Comparison of ENCODE assay signal across 26 cellular contexts in genomic region chr3:53956591-53956990, GRCh38.
"Had no signal": no experiment of that assay in that cellular context is flagged by ENCODE, and none has a peak within 500 bp of the region (broad histone marks: within the 10 kb centered on the region; RNA-seq: fewer than 3 reads in every experiment).

No MANE protein-coding gene starts in this region.

- H3K4me3 ChIP-seq: ovary, psoas muscle, sigmoid colon, vagina had no signal

- H3K9me3 ChIP-seq: ovary, psoas muscle, sigmoid colon, vagina had no signal

- H3K27ac ChIP-seq: ovary, psoas muscle, sigmoid colon, vagina had no signal

- DNase-seq: activated CD4-positive, alpha-beta memory T cell treated with anti-CD3 and anti-CD28 coated beads, Interleukin-2, amount 10 ng/mL, durations not matched to agents 7 days and 5 days; activated CD4-positive, alpha-beta T cell treated with anti-CD3 and anti-CD28 coated beads for 1 hour; activated CD4-positive, alpha-beta T cell treated with anti-CD3 and anti-CD28 coated beads, Interleukin-2, amount 10 ng/mL, durations not matched to agents 7 days and 5 days; activated CD8-positive, alpha-beta memory T cell treated with anti-CD3 and anti-CD28 coated beads, Interleukin-2, amount 50 U/mL, for 48 hours; activated gamma-delta T cell; activated naive CD4-positive, alpha-beta T cell treated with anti-CD3 and anti-CD28 coated beads, Interleukin-2, amount 50 U/mL, for 16 hours; activated naive CD8-positive, alpha-beta T cell treated with anti-CD3 and anti-CD28 coated beads, Interleukin-2, amount 50 U/mL, for 24 hours; activated T-cell treated with anti-CD3 and anti-CD28 coated beads, Interleukin-2, amount 50 U/mL, for 24 hours; amygdala; caudate nucleus; cortex of kidney; effector memory CD8-positive, alpha-beta T cell; foreskin fibroblast; head of caudate nucleus; hippocampal formation; left cardiac atrium; midbrain; naive thymus-derived CD4-positive, alpha-beta T cell; ovary; psoas muscle; sigmoid colon; small intestine; stimulated activated CD4-positive, alpha-beta T cell treated with anti-CD3 and anti-CD28 coated beads, Interleukin-4, amount 100 ng/mL, for 24 hours had no signal

- H3K27me3 ChIP-seq: ovary, sigmoid colon, vagina had no signal

- ATAC-seq: activated naive CD8-positive, alpha-beta T cell treated with anti-CD3 and anti-CD28 coated beads, Interleukin-2, amount 50 U/mL, for 24 hours; effector memory CD8-positive, alpha-beta T cell; left cardiac atrium; naive thymus-derived CD4-positive, alpha-beta T cell; psoas muscle; stimulated activated effector memory CD8-positive, alpha-beta T cell treated with anti-CD3 and anti-CD28 coated beads, Interleukin-12 subunit alpha, Interleukin-12 subunit beta, amount 100 ng/mL, for 72 hours; WTC11 had no signal

- H3K4me1 ChIP-seq: psoas muscle, sigmoid colon, vagina had no signal

- H3K36me3 ChIP-seq: ovary, sigmoid colon, vagina had no signal
